ENCODE assay signal across 6 cellular contexts in the genomic region with DNA sequence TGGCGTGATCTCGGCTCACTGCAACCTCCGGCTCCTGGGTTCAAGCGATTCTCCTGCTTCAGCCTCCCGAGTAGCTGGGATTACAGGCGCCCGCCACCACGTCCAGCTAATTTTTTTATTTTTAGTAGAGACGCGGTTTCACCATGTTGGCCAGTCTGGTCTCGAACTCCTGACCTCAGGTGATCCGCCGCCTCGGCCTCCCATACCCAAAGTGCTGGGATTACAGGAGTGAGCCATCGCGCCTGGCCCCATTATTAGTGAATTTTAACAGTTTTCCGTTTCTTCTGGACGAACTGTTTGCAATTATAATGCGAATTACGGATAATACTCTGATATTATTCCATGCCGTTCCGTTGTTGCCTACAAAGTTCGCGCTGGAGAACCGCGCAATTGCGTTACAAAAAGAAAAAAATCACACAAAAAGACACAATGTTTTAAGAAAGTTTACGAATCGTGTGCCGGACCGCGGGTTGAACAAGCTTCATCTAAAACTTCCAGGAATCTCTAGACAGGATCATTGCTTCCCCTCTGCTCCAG. TPM values are rescaled to one million over a fixed set of nuclear protein-coding genes. Genes with fewer than 3 reads are reported as not detected.
DNase-seq lines count a peak whose midpoint lies in the region; ATAC-seq and TF ChIP-seq lines count a peak whose summit lies in the region.
"Not testable (repeated sequence)": the region's sequence is repeated elsewhere in the genome, so short reads cannot be mapped to it uniquely, and the experiment has no call there.

No MANE protein-coding gene starts in this region.

- peak overlapping the region; percentile 96 for H3K4me3 Mint-ChIP-seq in activated CD4-positive, alpha-beta T cell treated with anti-CD3 and anti-CD28 coated beads, Interleukin-2, amount 10 ng/mL, durations not matched to agents 24 days and 14 days
- H3K4me3 Mint-ChIP-seq in immature natural killer cell: peak overlapping the region; percentile 95 to 99 (median 96)

- peak overlapping the region; percentile 47 for H2AFZ ChIP-seq in trophoblast cell (ENCODE audit: insufficient read depth, low read length, poor library complexity)

- not testable (repeated sequence) for H2BK12ac ChIP-seq in trophoblast cell (ENCODE audit: low read length)

- not testable (repeated sequence) for TF ChIP-seq CTCF in HL-60 (IDR thresholded peaks at IDR 0.05; ENCODE audit: insufficient read depth, low read length); colonic mucosa (IDR thresholded peaks at IDR 0.05)

- not testable (repeated sequence) for ATAC-seq in aorta (ENCODE audit: low FRiP score)

- not testable (repeated sequence) for H3K9me3 Mint-ChIP-seq in activated CD4-positive, alpha-beta T cell treated with anti-CD3 and anti-CD28 coated beads, Interleukin-2, amount 10 ng/mL, durations not matched to agents 24 days and 14 days; immature natural killer cell

- H2BK5ac ChIP-seq in trophoblast cell (ENCODE audit: low read depth, low read length, poor library complexity): peak overlapping the region; percentile 21

- WGBS in trophoblast cell (ENCODE audit: extremely low coverage, insufficient coverage, insufficient read length): no CpG with 5 or more reads among the region's 32 CpGs
- WGBS in aorta, 2 donors: 23 to 27% methylated on average over 32 of the region's 32 CpGs

- not testable (repeated sequence) for H3K23ac ChIP-seq in trophoblast cell (ENCODE audit: low read length)

- H3K4me1 Mint-ChIP-seq in activated CD4-positive, alpha-beta T cell treated with anti-CD3 and anti-CD28 coated beads, Interleukin-2, amount 10 ng/mL, durations not matched to agents 24 days and 14 days: peaks cover 22% of the 10 kb centered on the region
- peaks cover 39 to 45% of the 10 kb centered on the region in 2 donors for H3K4me1 Mint-ChIP-seq in immature natural killer cell

- not testable (repeated sequence) for H4K91ac ChIP-seq in trophoblast cell (ENCODE audit: low read depth, low read length)

- intact Hi-C loops in activated CD4-positive, alpha-beta T cell treated with anti-CD3 and anti-CD28 coated beads, Interleukin-2, amount 10 ng/mL, durations not matched to agents 24 days and 14 days (cut with micrococcal nuclease): loop anchor here (1.0 to 10.0 kb wide), 4 partner anchors 31 to 131 kb away; a partner anchor contains a TSS
- intact Hi-C loops in colonic mucosa (cut with DNase I); aorta (cut with DNase I): not testable (repeated sequence)

- not testable (repeated sequence) for H3K18ac ChIP-seq in trophoblast cell (ENCODE audit: low read length)

- peak overlapping the region; percentile 34 for H4K12ac ChIP-seq in trophoblast cell (ENCODE audit: low read depth, low read length)

- H3K9me3 ChIP-seq in colonic mucosa; trophoblast cell (ENCODE audit: insufficient read depth, low read depth, low read length); aorta (ENCODE audit: control insufficient read depth, low read length): not testable (repeated sequence)

- H3K36me3 ChIP-seq in colonic mucosa; trophoblast cell (ENCODE audit: control insufficient read depth in 1 of 2, insufficient read depth in 2 of 2, low read length in 2 of 2); aorta (ENCODE audit: control insufficient read depth in 1 of 2, insufficient read depth in 2 of 2, low read length in 1 of 2): not testable (repeated sequence)

- peak overlapping the region; percentile 93 to 100 for H3K9ac ChIP-seq in colonic mucosa (ENCODE audit: low read depth in 2 of 2, low read length in 2 of 2)
- H3K9ac ChIP-seq in trophoblast cell (ENCODE audit: low read length): peak overlapping the region; percentile 60

- DNase-seq in HL-60 (ENCODE audit: low read depth in 1 of 2, low spot score in 1 of 2); activated CD4-positive, alpha-beta T cell treated with anti-CD3 and anti-CD28 coated beads, Interleukin-2, amount 10 ng/mL, durations not matched to agents 24 days and 14 days; colonic mucosa; immature natural killer cell; trophoblast cell: not testable (repeated sequence)
- peak in 1 of 2 donors; percentile 30 for DNase-seq in aorta

- H2BK120ac ChIP-seq in trophoblast cell (ENCODE audit: insufficient read depth, low read length, poor library complexity): not testable (repeated sequence)

- peak overlapping the region; percentile 92 for H3K4me2 ChIP-seq in trophoblast cell (ENCODE audit: low read length)

- H3K79me2 ChIP-seq in trophoblast cell (ENCODE audit: control insufficient read depth, insufficient read depth, low read length, poor library complexity): peaks cover 16% of the 10 kb centered on the region

- not testable (repeated sequence) for H3K27me3 ChIP-seq in HL-60 (ENCODE audit: insufficient read depth, poor library complexity, severe bottlenecking); colonic mucosa; trophoblast cell (ENCODE audit: insufficient read depth, low read length); aorta (ENCODE audit: control insufficient read depth in 1 of 2, insufficient read depth in 2 of 2, low read length in 1 of 2)

- not testable (repeated sequence) for H3K27me3 Mint-ChIP-seq in activated CD4-positive, alpha-beta T cell treated with anti-CD3 and anti-CD28 coated beads, Interleukin-2, amount 10 ng/mL, durations not matched to agents 24 days and 14 days; immature natural killer cell (ENCODE audit: low read depth in 3 of 3)

- H3K36me3 Mint-ChIP-seq in activated CD4-positive, alpha-beta T cell treated with anti-CD3 and anti-CD28 coated beads, Interleukin-2, amount 10 ng/mL, durations not matched to agents 24 days and 14 days (ENCODE audit: low read depth): peaks cover 29% of the 10 kb centered on the region
- H3K36me3 Mint-ChIP-seq in immature natural killer cell: not testable (repeated sequence)

- peak overlapping the region; percentile 40 for H4K8ac ChIP-seq in trophoblast cell (ENCODE audit: low read depth, low read length)

- H3K27ac Mint-ChIP-seq in activated CD4-positive, alpha-beta T cell treated with anti-CD3 and anti-CD28 coated beads, Interleukin-2, amount 10 ng/mL, durations not matched to agents 24 days and 14 days: peak overlapping the region; percentile 99
- peak overlapping the region; percentile 92 to 99 (median 97) for H3K27ac Mint-ChIP-seq in immature natural killer cell

- H3K4me1 ChIP-seq in colonic mucosa; trophoblast cell (ENCODE audit: control insufficient read depth in 1 of 2, insufficient read depth in 2 of 2, low read length in 2 of 2); aorta (ENCODE audit: control insufficient read depth in 1 of 2, insufficient read depth in 2 of 2, low read length in 2 of 2): not testable (repeated sequence)

- H3K14ac ChIP-seq in trophoblast cell (ENCODE audit: low read length): peak overlapping the region; percentile 5

- H3K27ac ChIP-seq in HL-60 (replicated peaks) (peak overlapping the region; percentile 60), colonic mucosa (peak overlapping the region; percentile 97), trophoblast cell (ENCODE audit: low read depth, low read length) (peak overlapping the region; percentile 63), aorta (ENCODE audit: low read depth in 1 of 2, low read length in 2 of 2) (peak overlapping the region in 1 of 2 donors; percentile 52)

- H3K4ac ChIP-seq in trophoblast cell (ENCODE audit: low read depth, low read length): not testable (repeated sequence)

- H3K4me3 ChIP-seq in HL-60 (replicated peaks; ENCODE audit: insufficient read depth, low read length) (peak overlapping the region; percentile 89), colonic mucosa (peak overlapping the region; percentile 100), trophoblast cell (ENCODE audit: low read depth, low read length) (peak overlapping the region; percentile 38), aorta (ENCODE audit: low read length in 2 of 2) (peak overlapping the region; percentile 56 to 58)

- H2AK5ac ChIP-seq in trophoblast cell (ENCODE audit: low read length): not testable (repeated sequence)

- peaks cover 10% of the 10 kb centered on the region for H3K79me1 ChIP-seq in trophoblast cell (ENCODE audit: low read length)

RNA-seq across cellular contexts. Expression of a gene that starts 0.6 kb away (rescaled TPM):
- 349 and 352 TPM in 2 replicates for total RNA-seq in activated CD4-positive, alpha-beta T cell treated with anti-CD3 and anti-CD28 coated beads, Interleukin-2, amount 10 ng/mL, durations not matched to agents 24 days and 14 days
- total RNA-seq in colonic mucosa: 100 to 1,000 TPM; 122 to 339 TPM
- polyA plus RNA-seq in immature natural killer cell: 100 to 1,000 TPM; 163 to 287 (median 209) TPM
- 145 and 148 TPM in 2 replicates for polyA plus RNA-seq in trophoblast cell (2013)
- 100 to 1,000 TPM; 134 to 148 TPM for total RNA-seq in aorta
- 100 to 1,000 TPM; 106 to 112 TPM for polyA plus RNA-seq in aorta

RNA-seq across cellular contexts. Expression of a gene that starts 31.1 kb away (rescaled TPM):
- 7.9 and 8.8 TPM in 2 replicates for total RNA-seq in activated CD4-positive, alpha-beta T cell treated with anti-CD3 and anti-CD28 coated beads, Interleukin-2, amount 10 ng/mL, durations not matched to agents 24 days and 14 days
- total RNA-seq in colonic mucosa (10 to 100 TPM; 18.8 to 33.1 TPM), aorta (10 to 100 TPM; 61.8 to 70.5 TPM)
- polyA plus RNA-seq in immature natural killer cell (10 to 100 TPM; 43.9 to 71.4 (median 59.4) TPM), aorta (10 to 100 TPM; 50.1 to 61.7 TPM)
- polyA plus RNA-seq in trophoblast cell (2013): 22.2 and 22.7 TPM in 2 replicates

RNA-seq across cellular contexts. Expression of a gene that starts 54.0 kb away (rescaled TPM):
- total RNA-seq in activated CD4-positive, alpha-beta T cell treated with anti-CD3 and anti-CD28 coated beads, Interleukin-2, amount 10 ng/mL, durations not matched to agents 24 days and 14 days: 69.4 and 74.0 TPM in 2 replicates
- total RNA-seq in colonic mucosa (100 to 1,000 TPM; 117 to 127 TPM), aorta (100 to 1,000 TPM; 119 TPM)
- polyA plus RNA-seq in immature natural killer cell (100 to 1,000 TPM in 1 of 3 donors, 10 to 100 TPM in 2; 38.1 to 106 (median 53.4) TPM), aorta (100 to 1,000 TPM in 1 of 2 donors, 10 to 100 TPM in 1; 68.6 to 116 TPM)
- polyA plus RNA-seq in trophoblast cell (2013): 124 and 125 TPM in 2 replicates

RNA-seq across cellular contexts. Expression of a gene that starts 58.2 kb away (rescaled TPM):
- 0.33 and 0.38 TPM in 2 replicates for total RNA-seq in activated CD4-positive, alpha-beta T cell treated with anti-CD3 and anti-CD28 coated beads, Interleukin-2, amount 10 ng/mL, durations not matched to agents 24 days and 14 days
- total RNA-seq in colonic mucosa (under 1 TPM; 0.49 to 0.96 TPM), aorta (1 to 10 TPM; 2.5 to 3.8 TPM)
- polyA plus RNA-seq in immature natural killer cell (1 to 10 TPM; 1.9 to 3.7 (median 2.5) TPM), aorta (1 to 10 TPM in 1 of 2 donors, under 1 TPM in 1; 0.25 to 3.2 TPM)
- 0.07 and 0.11 TPM in 2 replicates for polyA plus RNA-seq in trophoblast cell (2013)

Comparison
In these comparisons a context has a peak if more than half of its experiments do, and no peak if none do; other contexts are left out.
1. H3K4me3 ChIP-seq: peak in every context shown above with its lines; median percentile 100 in colonic mucosa; 89 in HL-60; 57 in aorta; 38 in trophoblast cell.